In genomic region chr12:16685107-16685506, GRCh38 we compare ENCODE assay signal across 15 cellular contexts.
DNase-seq lines count a peak whose midpoint lies in the region; ATAC-seq and TF ChIP-seq lines count a peak whose summit lies in the region.
"Had no signal": no experiment of that assay in that cellular context is flagged by ENCODE, and none has a peak within 500 bp of the region (broad histone marks: within the 10 kb centered on the region; RNA-seq: fewer than 3 reads in every experiment).

No MANE protein-coding gene starts in this region.

- no peak overlapping the region for H3K4me2 ChIP-seq in PC-3 (ENCODE audit: low read length)
- H3K4me2 ChIP-seq: BLaER1 treated with 17β-estradiol and CSF1 and Interleukin-3, amounts not matched to agents 10 nM and 100 nM; KMS-11 had no signal

- H3K9me3 ChIP-seq in PC-3 (ENCODE audit: low read length) (no peaks in the 10 kb centered on the region), esophagus muscularis mucosa (no peaks in the 10 kb centered on the region)
- H3K9me3 ChIP-seq: BLaER1 treated with 17β-estradiol and CSF1 and Interleukin-3, amounts not matched to agents 10 nM and 100 nM had no signal

- POLR2A ChIA-PET in PC-3 (lab: Charles Lee; ENCODE audit: unreplicated experiment), result no interaction called here

- TF ChIP-seq CTCF in GM12875 (IDR thresholded peaks at IDR 0.05; ENCODE audit: borderline replicate concordance, insufficient read depth, low read depth, low read length) (0 out of 2 replicates have a peak, but pooled peaks have one; percentile 6), PC-3 (conservative IDR thresholded peaks at IDR 0.05; ENCODE audit: low read depth, low read length) (peak; percentile 56; the same call in 1 of the 2 replicates), fibroblast of villous mesenchyme (IDR thresholded peaks at IDR 0.05; ENCODE audit: insufficient read depth, low read depth, low read length) (peak; percentile 39), esophagus muscularis mucosa (IDR thresholded peaks at IDR 0.05) (peak in 1 of 3 experiments; percentile 39)

- H3K27ac ChIP-seq in PC-3 (ENCODE audit: low read length) (no peak overlapping the region), esophagus muscularis mucosa (replicated peaks in 1 of 4) (no peak overlapping the region)
- H3K27ac ChIP-seq: BLaER1 treated with 17β-estradiol and CSF1 and Interleukin-3, amounts not matched to agents 10 nM and 100 nM; KMS-11 had no signal

- no peak for TF ChIP-seq POLR2A in esophagus muscularis mucosa (IDR thresholded peaks at IDR 0.05; ENCODE audit: low read depth)

- H3K36me3 ChIP-seq in PC-3 (ENCODE audit: low read depth, low read length) (no peaks in the 10 kb centered on the region), esophagus muscularis mucosa (no peaks in the 10 kb centered on the region)
- H3K36me3 ChIP-seq: BLaER1 treated with 17β-estradiol and CSF1 and Interleukin-3, amounts not matched to agents 10 nM and 100 nM had no signal

- H3K27me3 ChIP-seq in PC-3 (ENCODE audit: low read length) (no peaks in the 10 kb centered on the region), esophagus muscularis mucosa (no peaks in the 10 kb centered on the region)
- H3K27me3 ChIP-seq: BLaER1 treated with 17β-estradiol and CSF1 and Interleukin-3, amounts not matched to agents 10 nM and 100 nM had no signal

- H3K4me1 ChIP-seq in PC-3 (ENCODE audit: insufficient read depth, low read length), result no peaks in the 10 kb centered on the region
- H3K4me1 ChIP-seq in esophagus muscularis mucosa, result no peaks in the 10 kb centered on the region
- H3K4me1 ChIP-seq: BLaER1 treated with 17β-estradiol and CSF1 and Interleukin-3, amounts not matched to agents 10 nM and 100 nM had no signal

- no peak overlapping the region for H2AFZ ChIP-seq in PC-3 (ENCODE audit: low read length)

- 75% methylated on average over 4 of the region's 4 CpGs for WGBS in esophagus muscularis mucosa

- no peak overlapping the region for H3K4me3 ChIP-seq in GM12875 (ENCODE audit: low read depth, low read length)
- no peak overlapping the region for H3K4me3 ChIP-seq in PC-3 (ENCODE audit: low read length)
- H3K4me3 ChIP-seq in fibroblast of villous mesenchyme (ENCODE audit: low read depth, low read length), result no peak overlapping the region
- no peak overlapping the region for H3K4me3 ChIP-seq in esophagus muscularis mucosa
- H3K4me3 ChIP-seq: BLaER1 treated with 17β-estradiol and CSF1 and Interleukin-3, amounts not matched to agents 10 nM and 100 nM had no signal

- H3K9ac ChIP-seq in PC-3 (ENCODE audit: low read length), result no peak overlapping the region
- H3K9ac ChIP-seq: BLaER1 treated with 17β-estradiol and CSF1 and Interleukin-3, amounts not matched to agents 10 nM and 100 nM; KMS-11 had no signal

- DNase-seq in ACHN (peak; percentile 18), PC-3 (peak; percentile 20), fibroblast of villous mesenchyme (ENCODE audit: low read depth) (no peak), esophagus muscularis mucosa (ENCODE audit: extremely low spot score) (no peak)
- DNase-seq: activated CD4-positive, CD25-positive, alpha-beta regulatory T cell treated with anti-CD3 and anti-CD28 coated beads, Interleukin-2, amount 50 U/mL, for 72 hours; activated T-cell treated with anti-CD3 and anti-CD28 coated beads, Interleukin-2, amount 50 U/mL, for 1 hour; stimulated activated CD4-positive, alpha-beta T cell treated with anti-CD3 and anti-CD28 coated beads, Interleukin-2, amount 100 ng/mL, for 48 hours; T-helper 1 cell had no signal

- no TSS peak for BruUV-seq in PC-3 (replicated peaks; lab: Mats Ljungman, UMichigan)

- no peaks in the 10 kb centered on the region for H3F3A ChIP-seq in PC-3 (ENCODE audit: low read length, unreplicated experiment)

- intact Hi-C loops in PC-3 (cut with micrococcal nuclease), result loop anchor here (2.0 to 10.0 kb wide), 2 partner anchors 298 to 520 kb away; no protein-coding TSS in a partner anchor
- intact Hi-C loops in esophagus muscularis mucosa (cut with DNase I), result loop anchor here (5.0 kb wide), 1 partner anchor 298 kb away; no protein-coding TSS in a partner anchor

- no peaks in the 10 kb centered on the region for H4K20me1 ChIP-seq in PC-3 (ENCODE audit: low read length)
- H4K20me1 ChIP-seq: BLaER1 treated with 17β-estradiol and CSF1 and Interleukin-3, amounts not matched to agents 10 nM and 100 nM had no signal

- CTCF ChIA-PET in PC-3 (lab: Charles Lee), result interaction anchor here (1.2 kb wide), 1 partner anchor 299 kb away, joined by 9 read pairs; no protein-coding TSS in a partner anchor

- in situ Hi-C loops in ACHN (cut with HindIII; ENCODE audit: low pct_ligation_motif_present, low pct_unique_long_range_greater_than_20kb, low sequenced_read_pairs), result no loop called here

- ATAC-seq in PC-3 (no peak), GM19328 (IDR thresholded peaks at IDR 0.05; ENCODE audit: unreplicated experiment) (no peak), GM18520 (IDR thresholded peaks at IDR 0.05; ENCODE audit: unreplicated experiment) (no peak), GM21515 (IDR thresholded peaks at IDR 0.05; ENCODE audit: unreplicated experiment) (no peak)
- ATAC-seq: stimulated activated effector memory CD8-positive, alpha-beta T cell treated with anti-CD3 and anti-CD28 coated beads, Interleukin-12 subunit alpha, Interleukin-12 subunit beta, amount 100 ng/mL, for 72 hours had no signal

- no peak for TF ChIP-seq EP300 in esophagus muscularis mucosa (IDR thresholded peaks at IDR 0.05)

- H3K9me2 ChIP-seq in PC-3 (replicated peaks; ENCODE audit: low read length), result no peaks in the 10 kb centered on the region

- H3K79me2 ChIP-seq in PC-3 (ENCODE audit: low read length), result no peaks in the 10 kb centered on the region

Comparison
In these comparisons a context has a peak if more than half of its experiments do, and no peak if none do; other contexts are left out.
1. DNase-seq: peak in ACHN (single experiment) and PC-3 (single experiment); none in fibroblast of villous mesenchyme (single experiment) and esophagus muscularis mucosa (single experiment).